Comparison of ENCODE assay signal across 13 cellular contexts in the genomic region with DNA sequence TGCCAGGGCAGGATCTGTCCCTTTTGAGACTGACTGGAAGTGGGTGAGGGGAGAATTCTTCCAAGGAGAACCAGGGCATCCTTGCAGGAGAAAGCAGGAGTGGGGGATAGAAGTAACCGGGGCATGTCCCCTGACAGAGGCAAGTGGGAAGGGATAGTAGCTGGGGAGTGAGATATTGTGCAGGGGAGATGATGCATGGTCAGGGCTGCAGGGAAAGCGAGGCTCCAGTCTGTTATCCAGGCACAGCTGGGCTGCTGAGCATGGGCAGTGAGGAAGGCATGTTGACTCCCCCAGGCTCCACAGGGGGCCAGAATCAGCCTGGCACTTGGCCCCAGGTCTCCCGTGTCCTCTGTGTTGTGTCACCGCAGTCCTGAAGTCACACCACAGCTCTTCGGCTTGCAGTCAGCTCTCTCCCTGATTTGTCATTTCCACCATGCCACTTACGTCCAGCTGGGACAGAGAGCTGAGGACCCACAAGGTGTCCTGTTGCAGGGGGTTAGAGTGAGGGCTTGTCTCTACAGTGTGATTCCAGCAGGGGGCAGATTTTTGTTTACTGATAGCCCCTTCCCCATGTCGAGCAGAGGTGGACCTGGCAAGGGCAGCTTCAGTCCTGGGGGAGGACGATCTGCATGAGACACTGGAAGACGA. TPM values are rescaled to one million over a fixed set of nuclear protein-coding genes. Genes with fewer than 3 reads are reported as not detected.
DNase-seq lines count a peak whose midpoint lies in the region; TF ChIP-seq lines count a peak whose summit lies in the region.
"Had no signal": no experiment of that assay in that cellular context is flagged by ENCODE, and none has a peak within 500 bp of the region (broad histone marks: within the 10 kb centered on the region; RNA-seq: fewer than 3 reads in every experiment).

No MANE protein-coding gene starts in this region.

- no peaks in the 10 kb centered on the region for H3K9me3 ChIP-seq in cardiac muscle cell (ENCODE audit: low read depth)

- DNase-seq in astrocyte of the cerebellum (ENCODE audit: low read depth) = no peak
- peak in 1 of 2 donors; percentile 73 for DNase-seq in cardiac muscle cell (ENCODE audit: low read depth in 1 of 2, low spot score in 1 of 2)
- DNase-seq in retinal pigment epithelial cell (ENCODE audit: low read depth) = no peak
- DNase-seq in NCI-H345 (lab: John Stamatoyannopoulos, UW) = no peak
- DNase-seq in stimulated activated CD4-positive, alpha-beta T cell treated with anti-CD3 and anti-CD28 coated beads, Interleukin-15, amount 100 ng/mL, for 24 hours = no peak
- no peak for DNase-seq in SIG-M5 treated with dmso at 0.1 percent for 504 hours (lab: John Stamatoyannopoulos, UW; ENCODE audit: unreplicated experiment)
- no peak for DNase-seq in islet precursor cell
- DNase-seq: activated CD4-positive, alpha-beta T cell treated with anti-CD3 and anti-CD28 coated beads, Interleukin-2, amount 10 ng/mL, durations not matched to agents 7 days and 5 days; anterior cingulate cortex; CD8-positive, alpha-beta T cell; GF-D8; NCI-H2081 had no signal

- TF ChIP-seq CTCF in GM12875 (IDR thresholded peaks at IDR 0.05; ENCODE audit: borderline replicate concordance, insufficient read depth, low read depth, low read length) (0 out of 2 replicates have a peak, but pooled peaks have one; percentile 7), astrocyte of the cerebellum (IDR thresholded peaks at IDR 0.05; ENCODE audit: low read depth, low read length, missing control alignments) (peak; percentile 29), cardiac muscle cell (IDR thresholded peaks at IDR 0.05; ENCODE audit: low read depth, low read length) (peak; percentile 20), retinal pigment epithelial cell (conservative IDR thresholded peaks at IDR 0.05; ENCODE audit: low read depth, low read length) (peak; percentile 37)

- peaks cover 11% of the 10 kb centered on the region for H3K4me1 ChIP-seq in cardiac muscle cell (ENCODE audit: low read depth)

- H3K36me3 ChIP-seq in cardiac muscle cell = no peaks in the 10 kb centered on the region

- in situ Hi-C loops in astrocyte of the cerebellum (cut with HindIII; ENCODE audit: low sequenced_read_pairs) = no loop called here

- H3K27me3 ChIP-seq in cardiac muscle cell = no peaks in the 10 kb centered on the region

- no peak overlapping the region for H3K4me3 ChIP-seq in GM12875 (ENCODE audit: low read depth, low read length)
- H3K4me3 ChIP-seq in astrocyte of the cerebellum (ENCODE audit: low read depth, low read length) = no peak overlapping the region
- H3K4me3 ChIP-seq in cardiac muscle cell = no peak overlapping the region
- H3K4me3 ChIP-seq in retinal pigment epithelial cell (ENCODE audit: low read length) = no peak overlapping the region

- peak overlapping the region; percentile 67 for H3K27ac ChIP-seq in cardiac muscle cell

RNA-seq across cellular contexts. Expression of gene B9D1, which starts 40.9 kb away (rescaled TPM):
- 54.0 and 54.5 TPM in 2 replicates for total RNA-seq in cardiac muscle cell
- polyA plus RNA-seq in cardiac muscle cell = 58.7 and 65.7 TPM in 2 replicates

RNA-seq across cellular contexts. Expression of gene MAPK7, which starts 56.7 kb away (rescaled TPM):
- 26.8 and 27.1 TPM in 2 replicates for total RNA-seq in cardiac muscle cell
- polyA plus RNA-seq in cardiac muscle cell = 29.7 and 33.0 TPM in 2 replicates
